Comparison of ENCODE assay signal across 8 cellular contexts in genomic region chr17:29929544-29930398, GRCh38. TPM values are rescaled to one million over a fixed set of nuclear protein-coding genes. Genes with fewer than 3 reads are reported as not detected.
A peak's percentile ranks its signal among the peaks of the same experiment; 100 is the strongest.
DNase-seq lines count a peak whose midpoint lies in the region; ATAC-seq and TF ChIP-seq lines count a peak whose summit lies in the region.

TSS of gene SSH2 (minus strand) at chr17:29930228. CDS start at chr17:29930000, 228 bp downstream.

- H3K27ac ChIP-seq in WERI-Rb-1: peak within 1 kb of the TSS; percentile 93
- H3K27ac ChIP-seq in smooth muscle cell (ENCODE audit: low read depth): peak within 1 kb of the TSS; percentile 52

- H3K27me3 ChIP-seq in WERI-Rb-1 (ENCODE audit: insufficient read depth, low read depth, severe bottlenecking) (no peaks in the 10 kb centered on the region), smooth muscle cell (ENCODE audit: low read depth) (no peaks in the 10 kb centered on the region)

- peak within 1 kb of the TSS; percentile 91 for H3K4me2 ChIP-seq in smooth muscle cell

- 1% methylated on average over 60 of the region's 71 CpGs for WGBS in smooth muscle cell (ENCODE audit: low lambda C conversion rate)

- H3K4me3 ChIP-seq in WERI-Rb-1 (ENCODE audit: low read depth, low read length) (peak within 1 kb of the TSS; percentile 97), smooth muscle cell (peak within 1 kb of the TSS; percentile 85)

- H3K4me1 ChIP-seq in smooth muscle cell (ENCODE audit: low read depth): peaks cover 20% of the 10 kb centered on the region

- in situ Hi-C loops in T47D (cut with HindIII; ENCODE audit: low pct_unique_long_range_greater_than_20kb, low sequenced_read_pairs): no loop called here

- H3K9me3 ChIP-seq in WERI-Rb-1 (ENCODE audit: severe bottlenecking): no peaks in the 10 kb centered on the region
- no peaks in the 10 kb centered on the region for H3K9me3 ChIP-seq in smooth muscle cell (replicated peaks; ENCODE audit: low read depth)

- DNase-seq in 8988T (peak; percentile 34), NCI-H2227 (lab: John Stamatoyannopoulos, UW; ENCODE audit: unreplicated experiment) (peak; percentile 90), WERI-Rb-1 (peak; percentile 93), T47D (ENCODE audit: low read depth in 1 of 2, low spot score in 1 of 2) (peak; percentile 53 to 94), iPS-NIHi7 (ENCODE audit: extremely low spot score) (peak; percentile 86), smooth muscle cell (lab: John Stamatoyannopoulos, UW; ENCODE audit: unreplicated experiment) (peak; percentile 61)

- TF ChIP-seq CTCF in WERI-Rb-1 (IDR thresholded peaks at IDR 0.05; ENCODE audit: low read depth, low read length) (no peak), smooth muscle cell (IDR thresholded peaks at IDR 0.05; ENCODE audit: borderline replicate concordance, insufficient read depth, poor library complexity, severe bottlenecking) (no peak)

- H3K9ac ChIP-seq in smooth muscle cell (ENCODE audit: low read depth): peak within 1 kb of the TSS; percentile 75

- no peaks in the 10 kb centered on the region for H4K20me1 ChIP-seq in smooth muscle cell (ENCODE audit: low read depth)

- H2AFZ ChIP-seq in smooth muscle cell (ENCODE audit: low read depth): peak within 1 kb of the TSS; percentile 93

- H3K36me3 ChIP-seq in WERI-Rb-1 (no peaks in the 10 kb centered on the region; the same call in 1 of the 2 replicates), smooth muscle cell (ENCODE audit: low read depth) (no peaks in the 10 kb centered on the region)

- peaks cover 44% of the 10 kb centered on the region for H3K79me2 ChIP-seq in smooth muscle cell (ENCODE audit: low read depth)

- no peaks in the 10 kb centered on the region for H3F3A ChIP-seq in smooth muscle cell (ENCODE audit: low read depth)

- peak; percentile 41 for ATAC-seq in GM18858 (IDR thresholded peaks at IDR 0.05; ENCODE audit: unreplicated experiment)
- peak; percentile 47 for ATAC-seq in HG03103 (IDR thresholded peaks at IDR 0.05; ENCODE audit: low read depth, unreplicated experiment)

RNA-seq across cellular contexts. Expression of gene SSH2, which starts in this region (rescaled TPM):
- total RNA-seq in smooth muscle cell: 8.8 and 9.7 TPM in 2 replicates
- 10.4 and 14.3 TPM in 2 replicates for polyA plus RNA-seq in smooth muscle cell

Comparison
In these comparisons a context has a peak if more than half of its experiments do, and no peak if none do; other contexts are left out.
1. Peak in every context shown above with its lines: DNase-seq, ATAC-seq, H3K4me3 ChIP-seq and H3K27ac ChIP-seq.
2. DNase-seq: peak in every context shown above with its lines; median percentile 93 in WERI-Rb-1; 90 in NCI-H2227; 86 in iPS-NIHi7; 74 in T47D; 61 in smooth muscle cell; 34 in 8988T.